Comparison of ENCODE assay signal across 23 cellular contexts in genomic region chr5:136629125-136629790, GRCh38.
DNase-seq lines count a peak whose midpoint lies in the region; ATAC-seq, FAIRE-seq and TF ChIP-seq lines count a peak whose summit lies in the region.
"Had no signal": no experiment of that assay in that cellular context is flagged by ENCODE, and none has a peak within 500 bp of the region (broad histone marks: within the 10 kb centered on the region; RNA-seq: fewer than 3 reads in every experiment).

No MANE protein-coding gene starts in this region.

- TF ChIP-seq CTCF in H1 (IDR thresholded peaks at IDR 0.05; ENCODE audit: control extremely low read depth in 1 of 3, insufficient read depth in 1 of 3, low read depth in 1 of 3, low read length in 3 of 3): no peak
- no peak for TF ChIP-seq CTCF in nephron progenitor cell (IDR thresholded peaks at IDR 0.05)

- H3K4me2 ChIP-seq in H1 (ENCODE audit: insufficient read depth in 1 of 2, low read depth in 2 of 2, low read length in 2 of 2): no peak overlapping the region

- H4K91ac ChIP-seq in H1 (replicated peaks; ENCODE audit: insufficient read length, low read length): no peak overlapping the region

- POLR2A ChIA-PET in H1 (lab: Charles Lee; ENCODE audit: partially characterized antibody): no interaction called here

- H3K14ac ChIP-seq in H1 (ENCODE audit: insufficient read length): no peak overlapping the region

- H4K5ac ChIP-seq in H1 (ENCODE audit: insufficient read length, low read depth, low read length): no peak overlapping the region

- no peak overlapping the region for H3K23ac ChIP-seq in H1 (ENCODE audit: insufficient read length)

- no peak for TF ChIP-seq POLR2A in H1 (IDR thresholded peaks at IDR 0.05; ENCODE audit: control extremely low read depth in 1 of 2, low read depth in 2 of 2, low read length in 2 of 2)

- peaks cover 18% of the 10 kb centered on the region for H3K4me1 Mint-ChIP-seq in nephron progenitor cell
- H3K4me1 Mint-ChIP-seq: IgD-negative memory B cell had no signal

- 89% methylated on average over 9 of the region's 10 CpGs; no CpG with 5 or more reads in 1 of the 2 experiments for WGBS in H1 (ENCODE audit: extremely low coverage in 1 of 2, insufficient coverage in 1 of 2, insufficient read length in 1 of 2, insufficient replicate concordance in 2 of 2, low coverage in 1 of 2, low lambda C conversion rate in 2 of 2, missing lambda C conversion rate in 1 of 2), 2 experiments

- H3K4me3 Mint-ChIP-seq in nephron progenitor cell: no peak overlapping the region
- H3K4me3 Mint-ChIP-seq: CD8-positive, alpha-beta T cell; IgD-negative memory B cell; naive thymus-derived CD4-positive, alpha-beta T cell had no signal

- no peak overlapping the region for H2BK120ac ChIP-seq in H1 (replicated peaks; ENCODE audit: low read depth, low read length)

- no peaks in the 10 kb centered on the region for H3K79me1 ChIP-seq in H1 (ENCODE audit: low read depth, low read length)

- H2BK20ac ChIP-seq in H1 (ENCODE audit: low read length): no peak overlapping the region; the same call in 1 of the 2 replicates

- H3K23me2 ChIP-seq in H1 (ENCODE audit: low read depth, low read length): no peaks in the 10 kb centered on the region

- no peak overlapping the region for H2BK12ac ChIP-seq in H1 (ENCODE audit: low read depth, low read length)

- H3K9ac ChIP-seq in H1 (replicated peaks in 1 of 4; ENCODE audit: extremely low read depth in 1 of 4, low read depth in 3 of 4, low read length in 3 of 4): no peak overlapping the region

- DNase-seq in COLO668 (lab: John Stamatoyannopoulos, UW; ENCODE audit: unreplicated experiment) (peak; percentile 4), M059J (ENCODE audit: low read depth) (peak; percentile 90), H1 (ENCODE audit: low read depth in 1 of 2, low spot score in 2 of 2) (no peak), nephron progenitor cell (no peak)
- no peak for DNase-seq in stimulated activated CD4-positive, alpha-beta T cell treated with anti-CD3 and anti-CD28 coated beads, Interleukin-4, amount 100 ng/mL, for 24 hours
- DNase-seq in activated CD4-positive, CD25-positive, alpha-beta regulatory T cell (lab: John Stamatoyannopoulos, UW): no peak
- DNase-seq in central memory CD4-positive, alpha-beta T cell: no peak
- DNase-seq: activated CD4-positive, alpha-beta T cell treated with anti-CD3 and anti-CD28 coated beads, Interleukin-2, amount 50 U/mL, for 1 hour; activated gamma-delta T cell treated with Interleukin-2 at 50 U/mL for 16 hours; amniotic stem cell; CD8-positive, alpha-beta T cell; DMS79; mammary epithelial cell; MM.1S; naive thymus-derived CD4-positive, alpha-beta T cell; NCI-H1436 treated with DMSO at 0.1 percent for 48 hours; pancreas; stimulated activated naive CD8-positive, alpha-beta T cell treated with anti-CD3 and anti-CD28 coated beads, Interleukin-15, Interleukin-2, amounts not matched to agents 100 U/mL and 50 U/mL, for 24 hours; transverse colon had no signal

- H3K18ac ChIP-seq in H1 (ENCODE audit: extremely low read depth, low read length): no peak overlapping the region

- H3K4me1 ChIP-seq in H1 (replicated peaks in 1 of 4; ENCODE audit: control insufficient read depth in 3 of 4, insufficient read depth in 4 of 4, low read length in 3 of 4): no peaks in the 10 kb centered on the region
- H3K4me1 ChIP-seq: pancreas, transverse colon had no signal

- CTCF ChIA-PET in H1 (lab: Charles Lee; ENCODE audit: partially characterized antibody): interaction anchor here (0.8 to 2.1 kb wide), 3 partner anchors 10 to 352 kb away, joined by 3 to 9 read pairs (median 4); no protein-coding TSS in a partner anchor

- no peak overlapping the region for H2BK5ac ChIP-seq in H1 (ENCODE audit: low read depth, low read length)

- TF ChIP-seq RAD21 in H1 (IDR thresholded peaks at IDR 0.05 in 1 of 2, conservative IDR thresholded peaks at IDR 0.05 in 1 of 2; ENCODE audit: low read depth in 2 of 2, low read length in 2 of 2): no peak

- no peaks in the 10 kb centered on the region for H3K9me3 Mint-ChIP-seq in nephron progenitor cell
- H3K9me3 Mint-ChIP-seq: CD8-positive, alpha-beta T cell had no signal

- H3K36me3 ChIP-seq in H1 (ENCODE audit: control insufficient read depth in 2 of 4, insufficient read depth in 4 of 4, low read length in 3 of 4): no peaks in the 10 kb centered on the region
- H3K36me3 ChIP-seq: pancreas, transverse colon had no signal

- no peaks in the 10 kb centered on the region for H4K20me1 ChIP-seq in H1 (replicated peaks in 1 of 2; ENCODE audit: control insufficient read depth in 1 of 2, insufficient read depth in 2 of 2, low read length in 2 of 2)

- H2BK15ac ChIP-seq in H1 (ENCODE audit: low read length): no peak overlapping the region

- no peaks in the 10 kb centered on the region for H3K36me3 Mint-ChIP-seq in nephron progenitor cell (ENCODE audit: low read depth)
- H3K36me3 Mint-ChIP-seq: CD8-positive, alpha-beta T cell; IgD-negative memory B cell; naive thymus-derived CD4-positive, alpha-beta T cell had no signal

- no peak for FAIRE-seq in H1 (lab: Jason Lieb, UNC)
- FAIRE-seq: pancreas had no signal

- no peak overlapping the region for H3K4me3 ChIP-seq in H1 (ENCODE audit: extremely low read depth in 1 of 4, insufficient read depth in 2 of 4, low read depth in 3 of 4, low read length in 4 of 4)
- H3K4me3 ChIP-seq: dorsolateral prefrontal cortex, pancreas, transverse colon had no signal

- no peak overlapping the region for H3K56ac ChIP-seq in H1 (replicated peaks; ENCODE audit: insufficient read length, low read depth, low read length)

- peak overlapping the region; percentile 21; the same call in 1 of the 2 replicates for H2AFZ ChIP-seq in H1 (ENCODE audit: low read length)

- H3K4ac ChIP-seq in H1 (replicated peaks; ENCODE audit: insufficient read length, low read depth, low read length): no peak overlapping the region

- TF ChIP-seq EP300 in H1 (IDR thresholded peaks at IDR 0.05; ENCODE audit: borderline replicate concordance in 1 of 2, low read depth in 2 of 2, low read length in 2 of 2): no peak

- ATAC-seq in HG03521 (IDR thresholded peaks at IDR 0.05; ENCODE audit: unreplicated experiment): no peak
- ATAC-seq: CD8-positive, alpha-beta T cell; naive thymus-derived CD4-positive, alpha-beta T cell; pancreas; stimulated activated naive CD8-positive, alpha-beta T cell treated with anti-CD3 and anti-CD28 coated beads, Interleukin-15, Interleukin-2, amounts not matched to agents 100 U/mL and 50 U/mL, for 24 hours had no signal

- no peak overlapping the region for H3K27ac ChIP-seq in H1 (ENCODE audit: low read depth, low read length)
- H3K27ac ChIP-seq: epithelial cell of prostate, pancreas, transverse colon had no signal

- no peaks in the 10 kb centered on the region for H3K27me3 ChIP-seq in H1 (replicated peaks in 1 of 4; ENCODE audit: control insufficient read depth in 3 of 4, extremely low read depth in 1 of 4, insufficient read depth in 3 of 4, low read length in 3 of 4)
- H3K27me3 ChIP-seq: transverse colon had no signal

- H3K79me2 ChIP-seq in H1 (ENCODE audit: control insufficient read depth in 1 of 2, insufficient read depth in 2 of 2, low read length in 2 of 2): no peaks in the 10 kb centered on the region

- H4K8ac ChIP-seq in H1 (ENCODE audit: extremely low read depth, insufficient read depth, low read length): no peak overlapping the region

- no peak overlapping the region for H2AK5ac ChIP-seq in H1 (ENCODE audit: low read depth, low read length)

- no peaks in the 10 kb centered on the region for H3K9me3 ChIP-seq in H1 (ENCODE audit: insufficient read depth in 2 of 2, low read depth in 1 of 2, low read length in 1 of 2)
- H3K9me3 ChIP-seq: pancreas, transverse colon had no signal

- peak overlapping the region; percentile 27 for H3K27ac Mint-ChIP-seq in nephron progenitor cell
- H3K27ac Mint-ChIP-seq: CD8-positive, alpha-beta T cell; IgD-negative memory B cell; naive thymus-derived CD4-positive, alpha-beta T cell had no signal

- H3K27me3 Mint-ChIP-seq in nephron progenitor cell (ENCODE audit: low read depth, poor library complexity): no peaks in the 10 kb centered on the region
- H3K27me3 Mint-ChIP-seq: IgD-negative memory B cell; naive thymus-derived CD4-positive, alpha-beta T cell had no signal

TF ChIP-seq in H1, 55 proteins besides CTCF, POLR2A, EP300 and RAD21:
- TF ChIP-seq E2F6 (IDR thresholded peaks at IDR 0.05) (peak; percentile 61; the same call in 1 of the 2 replicates), MAX (IDR thresholded peaks at IDR 0.05) (peak; percentile 79), TAF7 (optimal IDR thresholded peaks at IDR 0.05; ENCODE audit: borderline replicate concordance, low read depth, low read length) (no peak)

Comparison
In these comparisons a context has a peak if more than half of its experiments do, and no peak if none do; other contexts are left out.
1. DNase-seq: peak in COLO668 (single experiment) and M059J (single experiment); none in H1 (0 of 2), nephron progenitor cell (single experiment), stimulated activated CD4-positive, alpha-beta T cell treated with anti-CD3 and anti-CD28 coated beads, Interleukin-4, amount 100 ng/mL, for 24 hours (single experiment), activated CD4-positive, CD25-positive, alpha-beta regulatory T cell (0 of 4) and central memory CD4-positive, alpha-beta T cell (single experiment).